In the genomic region with DNA sequence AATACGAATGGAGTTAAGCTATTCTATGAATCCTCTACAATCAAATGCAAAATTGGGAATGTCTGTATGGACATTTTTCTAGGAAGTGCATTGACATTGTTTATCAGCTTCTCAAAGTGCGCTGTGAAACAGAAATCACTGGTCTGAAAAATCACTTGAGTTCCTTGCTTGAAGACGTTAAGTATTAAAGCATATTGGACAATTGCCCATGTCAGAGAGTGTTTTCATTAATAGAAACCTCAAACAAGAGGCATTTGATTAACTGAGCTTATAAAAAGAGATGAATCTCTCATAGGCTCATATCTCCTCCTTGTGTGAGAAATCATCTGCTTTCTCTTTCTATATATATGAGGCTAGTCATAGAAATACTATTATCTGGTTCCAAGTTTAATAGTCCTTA, we compare ENCODE assay signal across 26 cellular contexts.
"Had no signal": no experiment of that assay in that cellular context is flagged by ENCODE, and none has a peak within 500 bp of the region (broad histone marks: within the 10 kb centered on the region; RNA-seq: fewer than 3 reads in every experiment).

No MANE protein-coding gene starts in this region.

- H3K4me1 ChIP-seq: adrenal gland, body of pancreas, SJCRH30 had no signal

- H3K27ac ChIP-seq: adrenal gland, body of pancreas, KMS-11, PC-9, SJCRH30 had no signal

- H3K9me3 ChIP-seq: adrenal gland, body of pancreas, SJCRH30, SK-N-SH had no signal

- ATAC-seq: activated CD8-positive, alpha-beta T cell treated with anti-CD3 and anti-CD28 coated beads for 36 hours; activated naive CD4-positive, alpha-beta T cell treated with anti-CD3 and anti-CD28 coated beads, Interleukin-2, amount 50 U/mL, for 72 hours; activated T-cell treated with anti-CD3 and anti-CD28 coated beads, Interleukin-2, amount 50 U/mL, for 4 hours; body of pancreas had no signal

- H3K4me3 ChIP-seq: adrenal gland, body of pancreas, PC-9, SJCRH30 had no signal

- H2AFZ ChIP-seq: PC-9 had no signal

- DNase-seq: activated CD4-positive, alpha-beta T cell treated with anti-CD3 and anti-CD28 coated beads, Interleukin-2, amount 10 ng/mL, durations not matched to agents 24 days and 14 days; activated CD4-positive, alpha-beta T cell treated with anti-CD3 and anti-CD28 coated beads, Interleukin-2, amount 50 U/mL, for 4 hours; activated CD8-positive, alpha-beta T cell treated with anti-CD3 and anti-CD28 coated beads for 36 hours; activated gamma-delta T cell treated with Interleukin-2 at 50 U/mL for 16 hours; activated naive CD4-positive, alpha-beta T cell treated with anti-CD3 and anti-CD28 coated beads for 36 hours; activated T-cell treated with anti-CD3 and anti-CD28 coated beads, Interleukin-2, amount 50 U/mL, for 4 hours; adrenal gland; body of pancreas; caudate nucleus; cerebellar nuclear complex; NCI-H1048; NCI-H1105 treated with DMSO at 0.1 percent for 48 hours; NCI-H1436; NCI-H1694; NCI-H1930; NCI-H2081 treated with DMSO at 0.1 percent for 48 hours; NCI-H345; NCI-H524 treated with DMSO at 0.1 percent for 48 hours; SHP77; SJCRH30; SK-N-SH had no signal

- FAIRE-seq: bronchial epithelial cell, TTC549 had no signal

- H3K36me3 ChIP-seq: adrenal gland, SJCRH30 had no signal

- H3K27me3 ChIP-seq: adrenal gland, body of pancreas, SJCRH30 had no signal

- H3K9ac ChIP-seq: KMS-11, SK-N-SH had no signal

- H3K9me2 ChIP-seq: SK-N-SH had no signal

- H3K4me2 ChIP-seq: KMS-11, PC-9, SK-N-SH had no signal
